Comparison of ENCODE assay signal across 23 cellular contexts in the genomic region with DNA sequence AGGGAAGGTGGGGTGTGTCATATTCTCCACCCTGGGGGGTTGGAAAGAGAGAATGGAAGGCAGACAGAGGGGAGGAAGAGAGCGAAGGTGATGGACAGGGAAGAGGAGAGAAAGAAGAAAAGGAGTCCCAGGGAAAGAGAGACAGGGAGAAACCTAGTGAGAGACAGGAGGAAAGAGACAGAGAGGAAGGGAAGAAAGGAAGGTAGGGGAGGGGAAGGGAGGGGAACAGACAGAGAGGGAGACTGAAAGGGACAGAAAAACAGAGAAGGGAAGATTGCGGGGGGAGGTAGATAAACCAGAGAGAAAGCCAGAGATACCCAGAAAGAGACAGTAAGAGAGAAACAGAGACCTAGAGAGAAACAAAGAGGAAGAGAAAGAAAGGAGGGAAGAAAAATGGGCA.
A peak's percentile ranks its signal among the peaks of the same experiment; 100 is the strongest.
DNase-seq lines count a peak whose midpoint lies in the region; ATAC-seq, FAIRE-seq and TF ChIP-seq lines count a peak whose summit lies in the region.
"Had no signal": no experiment of that assay in that cellular context is flagged by ENCODE, and none has a peak within 500 bp of the region (broad histone marks: within the 10 kb centered on the region; RNA-seq: fewer than 3 reads in every experiment).

No MANE protein-coding gene starts in this region.

- H2BK20ac ChIP-seq in H1 (ENCODE audit: low read length) = no peak overlapping the region

- H2AK5ac ChIP-seq in H1 (ENCODE audit: low read depth, low read length) = no peak overlapping the region; the same call in 1 of the 2 replicates
- no peak overlapping the region for H2AK5ac ChIP-seq in neuronal stem cell (ENCODE audit: low read depth, low read length)

- H3K23ac ChIP-seq in H1 (ENCODE audit: insufficient read length) (no peak overlapping the region), neuronal stem cell (ENCODE audit: low read depth, low read length, poor library complexity) (no peak overlapping the region)

- H2BK5ac ChIP-seq in H1 (ENCODE audit: low read depth, low read length) = no peak overlapping the region; the same call in 1 of the 2 replicates
- H2BK5ac ChIP-seq in neuronal stem cell (ENCODE audit: low read length) = peak overlapping the region; percentile 76

- TF ChIP-seq RAD21 in H1 (IDR thresholded peaks at IDR 0.05 in 1 of 2, conservative IDR thresholded peaks at IDR 0.05 in 1 of 2; ENCODE audit: low read depth in 2 of 2, low read length in 2 of 2) = no peak

- H3K79me2 ChIP-seq in H1 (ENCODE audit: control insufficient read depth in 1 of 2, insufficient read depth in 2 of 2, low read length in 2 of 2) (no peaks in the 10 kb centered on the region), OCI-LY7 (ENCODE audit: insufficient read depth, low read depth, low read length) (no peaks in the 10 kb centered on the region)

- BruUV-seq in OCI-LY7 (replicated peaks; lab: Mats Ljungman, UMichigan) = no TSS peak

- H3K14ac ChIP-seq in H1 (ENCODE audit: insufficient read length) (no peak overlapping the region), neuronal stem cell (ENCODE audit: low read length) (no peak overlapping the region)

- TF ChIP-seq EP300 in H1 (IDR thresholded peaks at IDR 0.05; ENCODE audit: borderline replicate concordance in 1 of 2, low read depth in 2 of 2, low read length in 2 of 2) = no peak

- no peaks in the 10 kb centered on the region for H3K36me3 ChIP-seq in HEK293 (ENCODE audit: control insufficient read depth in 2 of 2, insufficient read depth in 1 of 2, low read length in 2 of 2)
- H3K36me3 ChIP-seq in H1 (ENCODE audit: control insufficient read depth in 2 of 4, insufficient read depth in 4 of 4, low read length in 3 of 4) = no peaks in the 10 kb centered on the region
- H3K36me3 ChIP-seq in neuronal stem cell (replicated peaks in 1 of 2; ENCODE audit: control insufficient read depth in 2 of 2, insufficient read depth in 2 of 2, low read length in 2 of 2) = no peaks in the 10 kb centered on the region
- H3K36me3 ChIP-seq in OCI-LY7 (ENCODE audit: insufficient read depth, low read length) = no peaks in the 10 kb centered on the region
- H3K36me3 ChIP-seq: MG63, Peyer's patch had no signal

- H4K8ac ChIP-seq in H1 (ENCODE audit: extremely low read depth, insufficient read depth, low read length) = no peak overlapping the region; the same call in 1 of the 2 replicates
- H4K8ac ChIP-seq in neuronal stem cell (ENCODE audit: low read depth, low read length) = no peak overlapping the region

- TF ChIP-seq CTCF in HEK293 (tag by site-specific recombination; IDR thresholded peaks at IDR 0.05) (no peak), H1 (IDR thresholded peaks at IDR 0.05; ENCODE audit: control extremely low read depth in 1 of 3, insufficient read depth in 1 of 3, low read depth in 1 of 3, low read length in 3 of 3) (no peak), OCI-LY7 (conservative IDR thresholded peaks at IDR 0.05; ENCODE audit: low read length) (no peak)

- intact Hi-C loops in OCI-LY7 (cut with micrococcal nuclease; ENCODE audit: unreplicated experiment) = no loop called here

- TF ChIP-seq POLR2A in H1 (IDR thresholded peaks at IDR 0.05; ENCODE audit: control extremely low read depth in 1 of 2, low read depth in 2 of 2, low read length in 2 of 2) = no peak

- H3K4ac ChIP-seq in H1 (replicated peaks; ENCODE audit: insufficient read length, low read depth, low read length) = no peak overlapping the region
- no peak overlapping the region for H3K4ac ChIP-seq in neuronal stem cell (ENCODE audit: low read length)

- H3K4me3 ChIP-seq in HEK293 (ENCODE audit: low read depth, low read length) (no peak overlapping the region), H1 (ENCODE audit: extremely low read depth in 1 of 4, insufficient read depth in 2 of 4, low read depth in 3 of 4, low read length in 4 of 4) (no peak overlapping the region), neuronal stem cell (ENCODE audit: low read length in 2 of 2) (no peak overlapping the region), OCI-LY7 (ENCODE audit: low read depth, low read length, poor library complexity, severe bottlenecking) (no peak overlapping the region)
- H3K4me3 ChIP-seq: GM12878, MG63, Peyer's patch had no signal

- H3K56ac ChIP-seq in H1 (replicated peaks; ENCODE audit: insufficient read length, low read depth, low read length) = no peak overlapping the region

- H3K27ac ChIP-seq in HEK293 (ENCODE audit: extremely low read depth, low read depth, low read length) (no peak overlapping the region), H1 (ENCODE audit: low read depth, low read length) (no peak overlapping the region), neuronal stem cell (replicated peaks; ENCODE audit: low read length) (no peak overlapping the region), OCI-LY7 (ENCODE audit: low read depth, low read length, poor library complexity, severe bottlenecking) (no peak overlapping the region)
- H3K27ac ChIP-seq: 22Rv1, C4-2B, Peyer's patch had no signal

- DNase-seq in NCI-H510A treated with DMSO at 0.1 percent for 48 hours (lab: John Stamatoyannopoulos, UW) (peak; percentile 43), NCI-H510A (lab: John Stamatoyannopoulos, UW) (no peak), H1 (ENCODE audit: low read depth in 1 of 2, low spot score in 2 of 2) (no peak), neuronal stem cell (ENCODE audit: low spot score) (no peak), OCI-LY7 (ENCODE audit: low spot score) (no peak)
- DNase-seq: Caco-2; CD8-positive, alpha-beta T cell; GDM1; KG1; MG63; NCI-H1105 treated with DMSO at 0.1 percent for 48 hours; NCI-H146; NCI-H2029; NCI-H446; OCI-M1; SHP77 treated with DMSO at 0.1 percent for 48 hours had no signal

- H3K79me1 ChIP-seq in H1 (ENCODE audit: low read depth, low read length) (no peaks in the 10 kb centered on the region), neuronal stem cell (ENCODE audit: low read depth, low read length) (no peaks in the 10 kb centered on the region)

- H2BK120ac ChIP-seq in H1 (replicated peaks; ENCODE audit: low read depth, low read length) = peak overlapping the region; percentile 13
- no peak overlapping the region for H2BK120ac ChIP-seq in neuronal stem cell (ENCODE audit: low read depth, low read length)

- no peaks in the 10 kb centered on the region for H3K27me3 ChIP-seq in H1 (replicated peaks in 1 of 4; ENCODE audit: control insufficient read depth in 3 of 4, extremely low read depth in 1 of 4, insufficient read depth in 3 of 4, low read length in 3 of 4)
- H3K27me3 ChIP-seq in neuronal stem cell (ENCODE audit: control insufficient read depth in 3 of 3, insufficient read depth in 3 of 3, low read depth in 1 of 3, low read length in 3 of 3) = peaks cover 0 to 2% (median 0%) of the 10 kb centered on the region in 3 experiments
- H3K27me3 ChIP-seq: Peyer's patch had no signal

- H2BK12ac ChIP-seq in H1 (ENCODE audit: low read depth, low read length) (peak overlapping the region; percentile 77; the same call in 1 of the 2 replicates), neuronal stem cell (ENCODE audit: low read length) (peak overlapping the region; percentile 98)

- H2AFZ ChIP-seq in H1 (ENCODE audit: low read length) = no peak overlapping the region
- no peak overlapping the region for H2AFZ ChIP-seq in neuronal stem cell (ENCODE audit: low read length)
- no peak overlapping the region for H2AFZ ChIP-seq in OCI-LY7 (ENCODE audit: low read length)

- no peaks in the 10 kb centered on the region for H4K20me1 ChIP-seq in H1 (replicated peaks in 1 of 2; ENCODE audit: control insufficient read depth in 1 of 2, insufficient read depth in 2 of 2, low read length in 2 of 2)
- H4K20me1 ChIP-seq in OCI-LY7 (ENCODE audit: insufficient read depth, low read length) = no peaks in the 10 kb centered on the region

- H3K9ac ChIP-seq in H1 (replicated peaks in 1 of 4; ENCODE audit: extremely low read depth in 1 of 4, low read depth in 3 of 4, low read length in 3 of 4) = no peak overlapping the region
- no peak overlapping the region for H3K9ac ChIP-seq in neuronal stem cell (ENCODE audit: low read depth, low read length, poor library complexity)

- no peak overlapping the region for H4K5ac ChIP-seq in H1 (ENCODE audit: insufficient read length, low read depth, low read length)

- H4K91ac ChIP-seq in H1 (replicated peaks; ENCODE audit: insufficient read length, low read length) = peak overlapping the region; percentile 25
- peak overlapping the region; percentile 80 for H4K91ac ChIP-seq in neuronal stem cell (ENCODE audit: low read depth, low read length, poor library complexity)

- H2BK15ac ChIP-seq in H1 (ENCODE audit: low read length) (no peak overlapping the region), neuronal stem cell (ENCODE audit: low read length) (no peak overlapping the region)

- POLR2A ChIA-PET in HEK293 (lab: Yijun Ruan, JAX) (interaction anchor here (0.6 kb wide), 1 partner anchor 22 kb away, joined by 4 read pairs; no protein-coding TSS in a partner anchor), H1 (lab: Charles Lee; ENCODE audit: partially characterized antibody) (interaction anchor here (1.4 kb wide), 1 partner anchor 27 kb away, joined by 3 read pairs; no protein-coding TSS in a partner anchor), OCI-LY7 (lab: Charles Lee) (no interaction called here)

- no peaks in the 10 kb centered on the region for H3K9me2 ChIP-seq in OCI-LY7 (ENCODE audit: insufficient read depth, low read length)

- H3K4me1 ChIP-seq in HEK293 (ENCODE audit: control insufficient read depth, insufficient read depth, low read length) (no peaks in the 10 kb centered on the region), H1 (replicated peaks in 1 of 4; ENCODE audit: control insufficient read depth in 3 of 4, insufficient read depth in 4 of 4, low read length in 3 of 4) (peaks cover 15 to 42% (median 34%) of the 10 kb centered on the region in 4 experiments), neuronal stem cell (ENCODE audit: control insufficient read depth in 2 of 2, insufficient read depth in 1 of 2, low read depth in 1 of 2, low read length in 2 of 2) (peaks cover 26 to 44% of the 10 kb centered on the region in 2 donors), OCI-LY7 (ENCODE audit: insufficient read depth, low read length, poor library complexity, severe bottlenecking) (no peaks in the 10 kb centered on the region)
- H3K4me1 ChIP-seq: Peyer's patch had no signal

- CTCF ChIA-PET in HEK293 (lab: Yijun Ruan, JAX) = no interaction called here
- CTCF ChIA-PET in H1 (lab: Charles Lee; ENCODE audit: partially characterized antibody) = interaction anchor here (1.3 to 1.7 kb wide), 3 partner anchors 11 to 44 kb away, joined by 4 to 7 read pairs (median 6); no protein-coding TSS in a partner anchor
- CTCF ChIA-PET in OCI-LY7 (lab: Charles Lee; ENCODE audit: unreplicated experiment) = no interaction called here

- peaks cover 4% of the 10 kb centered on the region; the same call in 1 of the 2 replicates for H3K23me2 ChIP-seq in H1 (ENCODE audit: low read depth, low read length)

- no peak overlapping the region for H3K18ac ChIP-seq in H1 (ENCODE audit: extremely low read depth, low read length)
- H3K18ac ChIP-seq in neuronal stem cell (ENCODE audit: low read length) = peak overlapping the region; percentile 44

- ATAC-seq in HG03469 (IDR thresholded peaks at IDR 0.05; ENCODE audit: unreplicated experiment) (no peak), GM19455 (IDR thresholded peaks at IDR 0.05; ENCODE audit: unreplicated experiment) (no peak)
- ATAC-seq: CD8-positive, alpha-beta T cell had no signal

- FAIRE-seq in H1 (lab: Jason Lieb, UNC) = no peak
- FAIRE-seq: GM12878 had no signal

- H3K9me3 ChIP-seq in HEK293 (ENCODE audit: control insufficient read depth, insufficient read depth, low read depth, low read length) = no peaks in the 10 kb centered on the region
- H3K9me3 ChIP-seq in H1 (ENCODE audit: insufficient read depth in 2 of 2, low read depth in 1 of 2, low read length in 1 of 2) = no peaks in the 10 kb centered on the region
- no peaks in the 10 kb centered on the region for H3K9me3 ChIP-seq in neuronal stem cell (replicated peaks in 1 of 2; ENCODE audit: control insufficient read depth in 2 of 2, insufficient read depth in 1 of 2, low read depth in 1 of 2, low read length in 2 of 2)
- no peaks in the 10 kb centered on the region for H3K9me3 ChIP-seq in OCI-LY7 (ENCODE audit: low read length)
- H3K9me3 ChIP-seq: Caco-2, MG63, Peyer's patch had no signal

- H3K4me2 ChIP-seq in H1 (ENCODE audit: insufficient read depth in 1 of 2, low read depth in 2 of 2, low read length in 2 of 2) (no peak overlapping the region), neuronal stem cell (ENCODE audit: insufficient read depth, low read length, poor library complexity, severe bottlenecking) (no peak overlapping the region), OCI-LY7 (ENCODE audit: low read length) (no peak overlapping the region)

- 70% methylated on average over 2 of the region's 2 CpGs; no CpG with 5 or more reads in 1 of the 2 experiments for WGBS in H1 (ENCODE audit: extremely low coverage in 1 of 2, insufficient coverage in 1 of 2, insufficient read length in 1 of 2, insufficient replicate concordance in 2 of 2, low coverage in 1 of 2, low lambda C conversion rate in 2 of 2, missing lambda C conversion rate in 1 of 2), 2 experiments
- no CpG with 5 or more reads among the region's 2 CpGs for WGBS in neuronal stem cell (ENCODE audit: extremely low coverage in 2 of 2, insufficient read length in 2 of 2, insufficient replicate concordance in 1 of 2), 2 donors
